11 cellular contexts compared by ENCODE assay signal in the genomic region with DNA sequence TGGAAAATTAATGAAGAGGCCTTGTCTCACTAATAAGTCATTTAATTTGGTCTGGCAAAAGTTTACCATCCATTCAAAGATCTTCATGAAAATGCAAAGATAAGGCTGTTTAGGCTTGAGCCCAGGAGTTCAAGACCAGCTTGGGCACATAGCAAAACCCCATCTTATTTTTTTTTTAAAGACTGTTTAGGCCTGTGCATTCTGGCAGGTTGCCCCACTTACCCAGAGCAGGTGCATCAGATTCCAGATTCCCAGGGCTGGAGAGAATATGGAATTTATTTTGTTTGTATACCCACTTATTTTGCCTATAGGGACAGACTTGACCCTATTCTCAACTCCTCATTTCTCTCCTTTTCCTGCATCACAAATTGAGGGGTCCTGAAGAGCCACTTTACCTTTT. TPM values are rescaled to one million over a fixed set of nuclear protein-coding genes. Genes with fewer than 3 reads are reported as not detected.
DNase-seq lines count a peak whose midpoint lies in the region; ATAC-seq, FAIRE-seq and TF ChIP-seq lines count a peak whose summit lies in the region.
"Had no signal": no experiment of that assay in that cellular context is flagged by ENCODE, and none has a peak within 500 bp of the region (broad histone marks: within the 10 kb centered on the region; RNA-seq: fewer than 3 reads in every experiment).

No MANE protein-coding gene starts in this region.

- DNase-seq in CD8-positive, alpha-beta memory T cell: no peak
- DNase-seq in OCI-LY7 (ENCODE audit: low spot score): no peak
- no peak for DNase-seq in fibroblast of lung (ENCODE audit: low read depth in 2 of 2)
- no peak for DNase-seq in sigmoid colon
- DNase-seq in urothelium cell line (ENCODE audit: low spot score): no peak
- DNase-seq in NCI-H1436 (lab: John Stamatoyannopoulos, UW): no peak
- DNase-seq in frontal cortex (ENCODE audit: low spot score in 2 of 2): no peak
- DNase-seq: DMS 273 treated with DMSO at 0.1 percent for 48 hours, mesendoderm, NCI-H1417 had no signal

- peak overlapping the region in 7 of 8 donors; percentile 56 to 97 (median 79) for H3K27ac Mint-ChIP-seq in CD8-positive, alpha-beta memory T cell

- H3K4me1 ChIP-seq in CD8-positive, alpha-beta memory T cell (ENCODE audit: insufficient read depth, low read length): peaks cover 66% of the 10 kb centered on the region
- H3K4me1 ChIP-seq in OCI-LY7 (ENCODE audit: insufficient read depth, low read length, poor library complexity, severe bottlenecking): peaks cover 37% of the 10 kb centered on the region
- peaks cover 24% of the 10 kb centered on the region for H3K4me1 ChIP-seq in fibroblast of lung (ENCODE audit: control insufficient read depth, extremely low read depth, insufficient read depth, low read length)
- peaks cover 0 to 78% (median 64%) of the 10 kb centered on the region in 4 donors for H3K4me1 ChIP-seq in sigmoid colon

- no peak overlapping the region for H3K27ac ChIP-seq in CD8-positive, alpha-beta memory T cell (ENCODE audit: low read depth, low read length)
- H3K27ac ChIP-seq in OCI-LY7 (ENCODE audit: low read depth, low read length, poor library complexity, severe bottlenecking) (no peak overlapping the region), fibroblast of lung (ENCODE audit: insufficient read depth, low read length) (peak overlapping the region; percentile 95), sigmoid colon (peak overlapping the region; percentile 96 to 100 (median 99))

- no peak for TF ChIP-seq CTCF in OCI-LY7 (conservative IDR thresholded peaks at IDR 0.05; ENCODE audit: low read length)
- no peak for TF ChIP-seq CTCF in fibroblast of lung (conservative IDR thresholded peaks at IDR 0.05 in 1 of 2, IDR thresholded peaks at IDR 0.05 in 1 of 2; ENCODE audit: low read depth in 1 of 2, low read length in 2 of 2)
- no peak for TF ChIP-seq CTCF in sigmoid colon (IDR thresholded peaks at IDR 0.05)

- no peaks in the 10 kb centered on the region; the same call in 1 of the 2 replicates for H3K79me2 ChIP-seq in OCI-LY7 (ENCODE audit: insufficient read depth, low read depth, low read length)
- peaks cover 95% of the 10 kb centered on the region for H3K79me2 ChIP-seq in fibroblast of lung (ENCODE audit: control insufficient read depth, insufficient read depth, low read length)

- peak overlapping the region in 4 of 7 donors; percentile 28 to 79 (median 46) for H3K4me3 Mint-ChIP-seq in CD8-positive, alpha-beta memory T cell

- H3K36me3 Mint-ChIP-seq in CD8-positive, alpha-beta memory T cell: peaks cover 10 to 57% (median 17%) of the 10 kb centered on the region in 3 donors

- CTCF ChIA-PET in CD8-positive, alpha-beta memory T cell (lab: Charles Lee): interaction anchor here (1.6 to 2.1 kb wide), 2 partner anchors 10 to 218 kb away, joined by 3 to 7 read pairs; no protein-coding TSS in a partner anchor
- CTCF ChIA-PET in OCI-LY7 (lab: Charles Lee; ENCODE audit: unreplicated experiment): no interaction called here

- H3K4me2 ChIP-seq in OCI-LY7 (ENCODE audit: low read length) (peak overlapping the region; percentile 89), fibroblast of lung (ENCODE audit: extremely low read depth, insufficient read depth, low read length) (peak overlapping the region; percentile 28)

- intact Hi-C loops in OCI-LY7 (cut with micrococcal nuclease; ENCODE audit: unreplicated experiment): no loop called here
- intact Hi-C loops in sigmoid colon (cut with DNase I): loop anchor here (2.0 kb wide), 1 partner anchor 22 kb away; no protein-coding TSS in a partner anchor

- no peaks in the 10 kb centered on the region for H3K9me2 ChIP-seq in OCI-LY7 (ENCODE audit: insufficient read depth, low read length)

- ATAC-seq in HG03432 (IDR thresholded peaks at IDR 0.05; ENCODE audit: unreplicated experiment): no peak

- no peaks in the 10 kb centered on the region for H3K9me3 Mint-ChIP-seq in CD8-positive, alpha-beta memory T cell

- H3K4me3 ChIP-seq in CD8-positive, alpha-beta memory T cell (ENCODE audit: low read length): no peak overlapping the region
- H3K4me3 ChIP-seq in OCI-LY7 (ENCODE audit: low read depth, low read length, poor library complexity, severe bottlenecking): peak overlapping the region; percentile 53
- H3K4me3 ChIP-seq in fibroblast of lung (replicated peaks in 1 of 4; ENCODE audit: control extremely low read depth in 1 of 4, insufficient read depth in 1 of 4, low read depth in 3 of 4, low read length in 4 of 4): peak overlapping the region in 2 of 4 experiments; percentile 1 to 97
- H3K4me3 ChIP-seq in sigmoid colon: peak overlapping the region in 2 of 4 donors; percentile 6 to 76

- H2AFZ ChIP-seq in OCI-LY7 (ENCODE audit: low read length): no peak overlapping the region
- no peak overlapping the region for H2AFZ ChIP-seq in fibroblast of lung (ENCODE audit: low read length)

- TF ChIP-seq EP300 in sigmoid colon (IDR thresholded peaks at IDR 0.05): no peak

- H4K20me1 ChIP-seq in OCI-LY7 (ENCODE audit: insufficient read depth, low read length): peaks cover 39% of the 10 kb centered on the region
- H4K20me1 ChIP-seq in fibroblast of lung (ENCODE audit: control insufficient read depth, extremely low read depth, insufficient read depth, low read length): peaks cover 7% of the 10 kb centered on the region

- no peaks in the 10 kb centered on the region for H3K27me3 ChIP-seq in CD8-positive, alpha-beta memory T cell (ENCODE audit: insufficient read depth, low read length, poor library complexity, severe bottlenecking)
- H3K27me3 ChIP-seq in fibroblast of lung (ENCODE audit: control insufficient read depth, insufficient read depth, low read length) (no peaks in the 10 kb centered on the region), sigmoid colon (no peaks in the 10 kb centered on the region)

- peaks cover 72 to 87% (median 82%) of the 10 kb centered on the region in 3 donors for H3K4me1 Mint-ChIP-seq in CD8-positive, alpha-beta memory T cell

- peaks cover 5% of the 10 kb centered on the region for H3K36me3 ChIP-seq in CD8-positive, alpha-beta memory T cell (ENCODE audit: insufficient read depth, low read length)
- H3K36me3 ChIP-seq in OCI-LY7 (ENCODE audit: insufficient read depth, low read length) (peaks cover 19% of the 10 kb centered on the region), fibroblast of lung (ENCODE audit: control insufficient read depth, insufficient read depth, low read length) (peaks cover 9% of the 10 kb centered on the region), sigmoid colon (peaks cover 0 to 48% (median 24%) of the 10 kb centered on the region in 4 donors)

- no peak for FAIRE-seq in urothelium cell line (lab: Jason Lieb, UNC)
- no peak for FAIRE-seq in frontal cortex (lab: Jason Lieb, UNC)

- no peaks in the 10 kb centered on the region for H3K9me3 ChIP-seq in CD8-positive, alpha-beta memory T cell (ENCODE audit: low read length)
- no peaks in the 10 kb centered on the region for H3K9me3 ChIP-seq in OCI-LY7 (ENCODE audit: low read length)
- H3K9me3 ChIP-seq in fibroblast of lung (ENCODE audit: control insufficient read depth, insufficient read depth, low read depth, low read length): no peaks in the 10 kb centered on the region
- H3K9me3 ChIP-seq in sigmoid colon: no peaks in the 10 kb centered on the region

- BruUV-seq in OCI-LY7 (replicated peaks; lab: Mats Ljungman, UMichigan): no TSS peak

- no peak overlapping the region for H3K9ac ChIP-seq in fibroblast of lung (ENCODE audit: insufficient read depth, low read length)

- POLR2A ChIA-PET in CD8-positive, alpha-beta memory T cell (lab: Charles Lee): no interaction called here
- POLR2A ChIA-PET in OCI-LY7 (lab: Charles Lee): interaction anchor here (0.6 to 2.0 kb wide), 9 partner anchors 10 to 843 kb away, joined by 3 to 9 read pairs (median 4); no protein-coding TSS in a partner anchor

- peaks cover 0 to 8% of the 10 kb centered on the region in 2 donors for H3K27me3 Mint-ChIP-seq in CD8-positive, alpha-beta memory T cell

- TF ChIP-seq POLR2A in sigmoid colon (IDR thresholded peaks at IDR 0.05): no peak

RNA-seq across cellular contexts. Expression of a gene that starts 5.7 kb away (rescaled TPM):
- total RNA-seq in CD8-positive, alpha-beta memory T cell: 10 to 100 TPM; 14.1 to 15.0 TPM
- 31.1 TPM for polyA plus RNA-seq in CD8-positive, alpha-beta memory T cell
- total RNA-seq in OCI-LY7 (2014; rRNA removed; shearing (Covaris generic)): 3.0 and 3.8 TPM in 2 replicates
- total RNA-seq in OCI-LY7 (2022) (9.4 and 9.9 TPM in 2 replicates), fibroblast of lung (53.7 and 63.9 TPM in 2 replicates), sigmoid colon (10 to 100 TPM; 66.4 to 84.7 (median 78.8) TPM), frontal cortex (40.4 TPM)
- polyA plus RNA-seq in fibroblast of lung (36.9 and 49.5 TPM in 2 replicates), sigmoid colon (10 to 100 TPM; 13.8 to 22.9 (median 19.7) TPM)
- polyA plus RNA-seq in fibroblast of lung (2012): 28.1 and 46.7 TPM in 2 replicates
- polyA minus RNA-seq in fibroblast of lung (ENCODE audit: low replicate concordance): 241 and 323 TPM in 2 replicates

Comparison
In these comparisons a context has a peak if more than half of its experiments do, and no peak if none do; other contexts are left out.
1. H3K27ac ChIP-seq: peak in fibroblast of lung (single experiment) and sigmoid colon (4 of 4); none in CD8-positive, alpha-beta memory T cell (single experiment) and OCI-LY7 (single experiment).